In genomic region chr3:48285132-48285531, GRCh38 we compare ENCODE assay signal across 19 cellular contexts. TPM values are rescaled to one million over a fixed set of nuclear protein-coding genes. Genes with fewer than 3 reads are reported as not detected.
DNase-seq lines count a peak whose midpoint lies in the region; ATAC-seq, FAIRE-seq and TF ChIP-seq lines count a peak whose summit lies in the region.
"Had no signal": no experiment of that assay in that cellular context is flagged by ENCODE, and none has a peak within 500 bp of the region (broad histone marks: within the 10 kb centered on the region; RNA-seq: fewer than 3 reads in every experiment).

No MANE protein-coding gene starts in this region.

- H3K4me3 Mint-ChIP-seq in HFFc6 (no peak overlapping the region), astrocyte (ENCODE audit: unreplicated experiment) (no peak overlapping the region)
- H3K4me3 Mint-ChIP-seq: CD14-positive monocyte, GM23338 had no signal

- H3K9ac ChIP-seq in astrocyte (ENCODE audit: low read length): no peak overlapping the region

- H3K9me3 ChIP-seq in astrocyte (ENCODE audit: insufficient read depth, low read depth, low read length) (no peaks in the 10 kb centered on the region), osteoblast (ENCODE audit: low read depth, low read length) (no peaks in the 10 kb centered on the region)
- H3K9me3 ChIP-seq: SJCRH30 had no signal

- H3K9me3 Mint-ChIP-seq in HFFc6 (no peaks in the 10 kb centered on the region), astrocyte (ENCODE audit: unreplicated experiment) (no peaks in the 10 kb centered on the region)

- DNase-seq in CD1c-positive myeloid dendritic cell (ENCODE audit: extremely low spot score) (peak; percentile 36), HFFc6 (peak; percentile 45), astrocyte (ENCODE audit: low read depth) (peak; percentile 49), osteoblast (ENCODE audit: insufficient read length, low spot score, missing footprints) (no peak), KBM-7 (no peak), mesenteric fat pad (ENCODE audit: low spot score) (no peak)
- DNase-seq in activated effector memory CD4-positive, alpha-beta T cell treated with Interleukin-2 at 50 U/mL for 16 hours: no peak
- DNase-seq: COR-L47, DMS153, NCI-H1417 treated with DMSO at 0.1 percent for 48 hours, NCI-H1930, NCI-H2171 treated with DMSO at 0.1 percent for 48 hours, NCI-H748 treated with DMSO at 0.1 percent for 48 hours, SJCRH30 had no signal

- TF ChIP-seq CTCF in HFFc6 (IDR thresholded peaks at IDR 0.05): no peak
- TF ChIP-seq CTCF in astrocyte (IDR thresholded peaks at IDR 0.05; ENCODE audit: insufficient read depth, low read depth, low read length): no peak
- no peak for TF ChIP-seq CTCF in osteoblast (IDR thresholded peaks at IDR 0.05; ENCODE audit: extremely low read depth, low read depth, low read length)

- H3K79me2 ChIP-seq in astrocyte (ENCODE audit: insufficient read depth, low read length) (no peaks in the 10 kb centered on the region), osteoblast (ENCODE audit: insufficient read depth, low read length) (no peaks in the 10 kb centered on the region)

- H3K36me3 ChIP-seq in astrocyte (ENCODE audit: insufficient read depth, low read length) (no peaks in the 10 kb centered on the region), osteoblast (ENCODE audit: insufficient read depth, low read length) (no peaks in the 10 kb centered on the region)
- H3K36me3 ChIP-seq: SJCRH30 had no signal

- peaks cover 9% of the 10 kb centered on the region for H3K4me1 Mint-ChIP-seq in HFFc6 (ENCODE audit: low read depth)
- peaks cover 5% of the 10 kb centered on the region for H3K4me1 Mint-ChIP-seq in astrocyte (ENCODE audit: low read depth, unreplicated experiment)
- H3K4me1 Mint-ChIP-seq: GM23338 had no signal

- no peaks in the 10 kb centered on the region for H3K27me3 ChIP-seq in astrocyte (ENCODE audit: insufficient read depth, low read length)
- H3K27me3 ChIP-seq in osteoblast (ENCODE audit: insufficient read depth, low read length): no peaks in the 10 kb centered on the region
- H3K27me3 ChIP-seq: SJCRH30 had no signal

- H3K27me3 Mint-ChIP-seq in HFFc6 (ENCODE audit: insufficient read depth): no peaks in the 10 kb centered on the region; the same call in 1 of the 2 replicates
- H3K27me3 Mint-ChIP-seq in astrocyte (ENCODE audit: low read depth, unreplicated experiment): no peaks in the 10 kb centered on the region

- H3K4me1 ChIP-seq in astrocyte (ENCODE audit: insufficient read depth, low read length) (no peaks in the 10 kb centered on the region), osteoblast (ENCODE audit: insufficient read depth, low read length) (peaks cover 25% of the 10 kb centered on the region)
- H3K4me1 ChIP-seq: SJCRH30 had no signal

- H3K4me3 ChIP-seq in astrocyte (ENCODE audit: insufficient read depth, low read depth, low read length) (no peak overlapping the region), osteoblast (ENCODE audit: insufficient read depth, low read length) (no peak overlapping the region)
- H3K4me3 ChIP-seq: GM23338, K562, SJCRH30 had no signal

- H3K36me3 Mint-ChIP-seq in HFFc6 (ENCODE audit: low read depth): peaks cover 9% of the 10 kb centered on the region
- peaks cover 9% of the 10 kb centered on the region for H3K36me3 Mint-ChIP-seq in astrocyte (ENCODE audit: low read depth, unreplicated experiment)

- no peak for ATAC-seq in GM19467 (IDR thresholded peaks at IDR 0.05; ENCODE audit: unreplicated experiment)
- ATAC-seq: GM23338, K562 had no signal

- in situ Hi-C loops in KBM-7 (cut with MboI; ENCODE audit: low pct_unique_long_range_greater_than_20kb, low sequenced_read_pairs): no loop called here

- H4K20me1 ChIP-seq in astrocyte (ENCODE audit: insufficient read depth, low read length) (no peaks in the 10 kb centered on the region), osteoblast (ENCODE audit: insufficient read depth, low read length) (no peaks in the 10 kb centered on the region)

- H2AFZ ChIP-seq in astrocyte (ENCODE audit: low read depth, low read length): no peak overlapping the region
- no peak overlapping the region for H2AFZ ChIP-seq in osteoblast (ENCODE audit: low read length)
- H2AFZ ChIP-seq: GM23338 had no signal

- H3K4me2 ChIP-seq in astrocyte (ENCODE audit: low read length): no peak overlapping the region
- H3K4me2 ChIP-seq in osteoblast (ENCODE audit: insufficient read depth, low read length): peak overlapping the region; percentile 15
- H3K4me2 ChIP-seq: GM23338 had no signal

- H3K27ac ChIP-seq in astrocyte (ENCODE audit: low read depth, low read length) (no peak overlapping the region), osteoblast (ENCODE audit: low read depth, low read length) (peak overlapping the region; percentile 53)
- H3K27ac ChIP-seq: SJCRH30 had no signal

- no peak for FAIRE-seq in astrocyte (lab: Jason Lieb, UNC)
- FAIRE-seq: K562 had no signal

- H3K27ac Mint-ChIP-seq in HFFc6 (peak overlapping the region; percentile 50; the same call in 1 of the 2 replicates), astrocyte (ENCODE audit: unreplicated experiment) (no peak overlapping the region)
- H3K27ac Mint-ChIP-seq: GM23338 had no signal

RNA-seq across cellular contexts. Expression of gene NME6, which starts 16.0 kb away (rescaled TPM):
- total RNA-seq in HFFc6 (2021; fragmentation: NEBNext Ultra II Directional; extraction: Animal tissue kit (Norgen Biotek cat#: 25700)): 10 to 100 TPM; 18.7 to 25.9 (median 21.4) TPM
- total RNA-seq in astrocyte (23.3 and 25.0 TPM in 2 replicates), osteoblast (19.5 and 23.3 TPM in 2 replicates), mesenteric fat pad (23.9 TPM)

RNA-seq across cellular contexts. Expression of gene ZNF589, which starts 44.2 kb away (rescaled TPM):
- total RNA-seq in HFFc6 (2021; fragmentation: NEBNext Ultra II Directional; extraction: Animal tissue kit (Norgen Biotek cat#: 25700)): 1 to 10 TPM; 2.4 to 3.5 (median 2.9) TPM
- total RNA-seq in astrocyte: 9.1 and 9.9 TPM in 2 replicates
- total RNA-seq in osteoblast: 4.7 and 5.0 TPM in 2 replicates
- 6.4 TPM for total RNA-seq in mesenteric fat pad

RNA-seq across cellular contexts. Expression of gene SPINK8, which starts 48.3 kb away (rescaled TPM):
- total RNA-seq in HFFc6 (2021; fragmentation: NEBNext Ultra II Directional; extraction: Animal tissue kit (Norgen Biotek cat#: 25700)): not detected
- total RNA-seq in astrocyte (not detected in 2 replicates), osteoblast (not detected in 2 replicates), mesenteric fat pad (not detected)
- total RNA-seq: GM23338, K562, NCI-H460, SJCRH30 had no signal

Comparison
In these comparisons a context has a peak if more than half of its experiments do, and no peak if none do; other contexts are left out.
1. DNase-seq: peak in CD1c-positive myeloid dendritic cell (single experiment), HFFc6 (single experiment) and astrocyte (single experiment); none in osteoblast (single experiment), activated effector memory CD4-positive, alpha-beta T cell treated with Interleukin-2 at 50 U/mL for 16 hours (single experiment), KBM-7 (single experiment) and mesenteric fat pad (single experiment).